11 cellular contexts compared by ENCODE assay signal in the genomic region with DNA sequence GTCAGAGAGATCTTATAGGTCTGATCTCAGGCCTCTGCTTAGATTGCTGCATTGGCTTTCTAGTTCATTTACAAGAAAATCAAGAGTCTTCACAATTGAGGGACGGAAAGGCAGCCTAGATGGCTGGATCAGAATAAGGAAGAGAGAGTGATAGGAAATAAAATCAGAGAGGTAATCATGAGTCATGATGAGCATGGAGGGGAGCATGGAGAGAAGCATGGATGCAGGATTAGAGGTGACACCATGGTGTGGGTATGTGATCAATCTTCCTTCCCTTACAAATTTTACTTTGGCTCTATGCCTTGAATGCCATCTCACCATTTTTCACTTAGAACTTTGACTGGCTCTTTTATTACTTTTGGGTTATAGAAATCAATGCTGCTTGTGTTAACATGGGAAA. TPM values are rescaled to one million over a fixed set of nuclear protein-coding genes. Genes with fewer than 3 reads are reported as not detected.
DNase-seq lines count a peak whose midpoint lies in the region; ATAC-seq, FAIRE-seq and TF ChIP-seq lines count a peak whose summit lies in the region.
"Had no signal": no experiment of that assay in that cellular context is flagged by ENCODE, and none has a peak within 500 bp of the region (broad histone marks: within the 10 kb centered on the region; RNA-seq: fewer than 3 reads in every experiment).

No MANE protein-coding gene starts in this region.

- peak overlapping the region; percentile 94 to 100 (median 97); a peak in 5 of 8 replicates for H3K4me3 ChIP-seq in H1 (ENCODE audit: extremely low read depth in 1 of 4, insufficient read depth in 2 of 4, low read depth in 3 of 4, low read length in 4 of 4)

- H3K9ac ChIP-seq in H1 (replicated peaks in 1 of 4; ENCODE audit: extremely low read depth in 1 of 4, low read depth in 3 of 4, low read length in 3 of 4) = peak overlapping the region in 1 of 4 experiments; percentile 12; a peak in 3 of 7 replicates

- no peak for TF ChIP-seq CTCF in H1 (IDR thresholded peaks at IDR 0.05; ENCODE audit: control extremely low read depth in 1 of 3, insufficient read depth in 1 of 3, low read depth in 1 of 3, low read length in 3 of 3)
- TF ChIP-seq CTCF in activated CD8-positive, alpha-beta T cell treated with anti-CD3 and anti-CD28 coated beads for 36 hours (IDR thresholded peaks at IDR 0.05) = no peak

- peaks cover 0 to 2% (median 0%) of the 10 kb centered on the region in 4 experiments; a peak in 2 of 7 replicates for H3K4me1 ChIP-seq in H1 (replicated peaks in 1 of 4; ENCODE audit: control insufficient read depth in 3 of 4, insufficient read depth in 4 of 4, low read length in 3 of 4)

- H2AFZ ChIP-seq in H1 (ENCODE audit: low read length) = no peak overlapping the region

- H3K36me3 ChIP-seq in H1 (ENCODE audit: control insufficient read depth in 2 of 4, insufficient read depth in 4 of 4, low read length in 3 of 4) = peaks cover 17 to 39% (median 28%) of the 10 kb centered on the region in 4 experiments

- H3K4ac ChIP-seq in H1 (replicated peaks; ENCODE audit: insufficient read length, low read depth, low read length) = no peak overlapping the region

- H3K18ac ChIP-seq in H1 (ENCODE audit: extremely low read depth, low read length) = no peak overlapping the region

- CTCF ChIA-PET in H1 (lab: Charles Lee; ENCODE audit: partially characterized antibody) = no interaction called here
- CTCF ChIA-PET in activated CD8-positive, alpha-beta T cell treated with anti-CD3 and anti-CD28 coated beads for 36 hours (lab: Charles Lee) = no interaction called here

- 84% methylated on average over 1 of the region's 1 CpG; no CpG with 5 or more reads in 1 of the 2 experiments for WGBS in H1 (ENCODE audit: extremely low coverage in 1 of 2, insufficient coverage in 1 of 2, insufficient read length in 1 of 2, insufficient replicate concordance in 2 of 2, low coverage in 1 of 2, low lambda C conversion rate in 2 of 2, missing lambda C conversion rate in 1 of 2), 2 experiments

- no peak overlapping the region for H2BK20ac ChIP-seq in H1 (ENCODE audit: low read length)

- peaks cover 0 to 3% of the 10 kb centered on the region in 2 experiments for H4K20me1 ChIP-seq in H1 (replicated peaks in 1 of 2; ENCODE audit: control insufficient read depth in 1 of 2, insufficient read depth in 2 of 2, low read length in 2 of 2)

- no peak overlapping the region for H4K5ac ChIP-seq in H1 (ENCODE audit: insufficient read length, low read depth, low read length)

- no peak overlapping the region for H4K91ac ChIP-seq in H1 (replicated peaks; ENCODE audit: insufficient read length, low read length)

- no peak overlapping the region for H3K14ac ChIP-seq in H1 (ENCODE audit: insufficient read length)

- H3K4me3 Mint-ChIP-seq in activated CD8-positive, alpha-beta T cell treated with anti-CD3 and anti-CD28 coated beads for 36 hours = no peak overlapping the region
- H3K4me3 Mint-ChIP-seq: activated T-helper 1 cell treated with anti-CD3 and anti-CD28 coated beads, Interleukin-12 subunit alpha, Interleukin-12 subunit beta, Interleukin-2, Interleukin-4 antibody, amounts not matched to agents 30 ng/mL and 10 ng/mL and 1 ng/mL, durations not matched to agents 14 hours and 24 hours and 36 hours had no signal

- H2BK120ac ChIP-seq in H1 (replicated peaks; ENCODE audit: low read depth, low read length) = no peak overlapping the region

- no peak overlapping the region for H2BK12ac ChIP-seq in H1 (ENCODE audit: low read depth, low read length)

- no peak for FAIRE-seq in H1 (lab: Jason Lieb, UNC)
- FAIRE-seq: frontal cortex had no signal

- intact Hi-C loops in activated CD8-positive, alpha-beta T cell treated with anti-CD3 and anti-CD28 coated beads for 36 hours (cut with micrococcal nuclease) = no loop called here

- H3K27me3 ChIP-seq in H1 (replicated peaks in 1 of 4; ENCODE audit: control insufficient read depth in 3 of 4, extremely low read depth in 1 of 4, insufficient read depth in 3 of 4, low read length in 3 of 4) = no peaks in the 10 kb centered on the region

- no peak for TF ChIP-seq EP300 in H1 (IDR thresholded peaks at IDR 0.05; ENCODE audit: borderline replicate concordance in 1 of 2, low read depth in 2 of 2, low read length in 2 of 2)

- no peaks in the 10 kb centered on the region for H3K9me3 ChIP-seq in H1 (ENCODE audit: insufficient read depth in 2 of 2, low read depth in 1 of 2, low read length in 1 of 2)

- H3K9me3 Mint-ChIP-seq in activated CD8-positive, alpha-beta T cell treated with anti-CD3 and anti-CD28 coated beads for 36 hours = no peaks in the 10 kb centered on the region
- H3K9me3 Mint-ChIP-seq: activated T-helper 1 cell treated with anti-CD3 and anti-CD28 coated beads, Interleukin-12 subunit alpha, Interleukin-12 subunit beta, Interleukin-2, Interleukin-4 antibody, amounts not matched to agents 30 ng/mL and 10 ng/mL and 1 ng/mL, durations not matched to agents 14 hours and 24 hours and 36 hours had no signal

- H3K79me1 ChIP-seq in H1 (ENCODE audit: low read depth, low read length) = peaks cover 2% of the 10 kb centered on the region; the same call in 1 of the 2 replicates

- H4K8ac ChIP-seq in H1 (ENCODE audit: extremely low read depth, insufficient read depth, low read length) = no peak overlapping the region

- no peak overlapping the region for H2BK15ac ChIP-seq in H1 (ENCODE audit: low read length)

- peak overlapping the region; percentile 74 to 99 for H3K4me2 ChIP-seq in H1 (ENCODE audit: insufficient read depth in 1 of 2, low read depth in 2 of 2, low read length in 2 of 2)

- peaks cover 32% of the 10 kb centered on the region for H3K36me3 Mint-ChIP-seq in activated CD8-positive, alpha-beta T cell treated with anti-CD3 and anti-CD28 coated beads for 36 hours (ENCODE audit: low read depth)

- H3K79me2 ChIP-seq in H1 (ENCODE audit: control insufficient read depth in 1 of 2, insufficient read depth in 2 of 2, low read length in 2 of 2) = peaks cover 26 to 42% of the 10 kb centered on the region in 2 experiments

- H2BK5ac ChIP-seq in H1 (ENCODE audit: low read depth, low read length) = no peak overlapping the region

- no peak for ATAC-seq in GM21723 (IDR thresholded peaks at IDR 0.05; ENCODE audit: unreplicated experiment)
- ATAC-seq in activated CD8-positive, alpha-beta T cell treated with anti-CD3 and anti-CD28 coated beads for 36 hours = no peak

- POLR2A ChIA-PET in H1 (lab: Charles Lee; ENCODE audit: partially characterized antibody) = no interaction called here
- POLR2A ChIA-PET in activated CD8-positive, alpha-beta T cell treated with anti-CD3 and anti-CD28 coated beads for 36 hours (lab: Charles Lee) = no interaction called here

- peaks cover 39% of the 10 kb centered on the region for H3K4me1 Mint-ChIP-seq in activated CD8-positive, alpha-beta T cell treated with anti-CD3 and anti-CD28 coated beads for 36 hours (ENCODE audit: low read depth)

- H3K56ac ChIP-seq in H1 (replicated peaks; ENCODE audit: insufficient read length, low read depth, low read length) = no peak overlapping the region

- no peak overlapping the region for H3K27ac ChIP-seq in H1 (ENCODE audit: low read depth, low read length)

- TF ChIP-seq RAD21 in H1 (IDR thresholded peaks at IDR 0.05 in 1 of 2, conservative IDR thresholded peaks at IDR 0.05 in 1 of 2; ENCODE audit: low read depth in 2 of 2, low read length in 2 of 2) = no peak

- H3K27ac Mint-ChIP-seq in activated CD8-positive, alpha-beta T cell treated with anti-CD3 and anti-CD28 coated beads for 36 hours = no peak overlapping the region
- H3K27ac Mint-ChIP-seq: activated T-helper 1 cell treated with anti-CD3 and anti-CD28 coated beads, Interleukin-12 subunit alpha, Interleukin-12 subunit beta, Interleukin-2, Interleukin-4 antibody, amounts not matched to agents 30 ng/mL and 10 ng/mL and 1 ng/mL, durations not matched to agents 14 hours and 24 hours and 36 hours had no signal

- no peaks in the 10 kb centered on the region for H3K27me3 Mint-ChIP-seq in activated CD8-positive, alpha-beta T cell treated with anti-CD3 and anti-CD28 coated beads for 36 hours

- no peak overlapping the region for H3K23ac ChIP-seq in H1 (ENCODE audit: insufficient read length)

- H2AK5ac ChIP-seq in H1 (ENCODE audit: low read depth, low read length) = no peak overlapping the region

- TF ChIP-seq POLR2A in H1 (IDR thresholded peaks at IDR 0.05; ENCODE audit: control extremely low read depth in 1 of 2, low read depth in 2 of 2, low read length in 2 of 2) = no peak

- no peaks in the 10 kb centered on the region; the same call in 1 of the 2 replicates for H3K23me2 ChIP-seq in H1 (ENCODE audit: low read depth, low read length)

- DNase-seq in EH (ENCODE audit: low read depth) (peak; percentile 44), LoVo (ENCODE audit: low spot score) (peak; percentile 2), H1 (ENCODE audit: low read depth in 1 of 2, low spot score in 2 of 2) (no peak), non-pigmented ciliary epithelial cell (ENCODE audit: low read depth) (peak; percentile 15), T-helper 9 cell (no peak), kidney glomerular epithelial cell (lab: John Stamatoyannopoulos, UW) (no peak)
- no peak for DNase-seq in activated CD8-positive, alpha-beta T cell treated with anti-CD3 and anti-CD28 coated beads for 36 hours
- DNase-seq: stimulated activated CD4-positive, alpha-beta T cell treated with anti-CD3 and anti-CD28 coated beads, Interleukin-15, amount 100 ng/mL, for 24 hours had no signal

RNA-seq across cellular contexts. Expression of a gene that starts 1.4 kb away (rescaled TPM):
- total RNA-seq in H1 (2021; fragmentation: NEBNext Ultra II Directional; extraction: Animal tissue kit (Norgen Biotek cat#: 25700)) = 118 and 120 TPM in 2 replicates
- 16.6 and 33.9 TPM in 2 replicates for polyA plus RNA-seq in H1 (2011; rRNA removed)
- polyA plus RNA-seq in H1 (2011; cell fraction: cytosol; rRNA removed) = 67.7 TPM
- polyA plus RNA-seq in H1 (2011; cell fraction: nucleus; rRNA removed) = 14.7 TPM
- polyA plus RNA-seq in H1 (2012, experiment 1 of 2) = 82.6 to 161 TPM (median 93.6 TPM) in 4 replicates
- polyA plus RNA-seq in H1 (2012, experiment 2 of 2) = 17.0 TPM
- polyA plus RNA-seq in H1 (2013, experiment 1 of 2) = 95.1 TPM
- polyA plus RNA-seq in H1 (2013, experiment 2 of 2) = 91.0 TPM
- 19.5 and 21.0 TPM in 2 replicates for polyA minus RNA-seq in H1 (2011; rRNA and poly(A)+ RNA removed)
- 24.9 TPM for polyA minus RNA-seq in H1 (2011; cell fraction: cytosol; rRNA and poly(A)+ RNA removed)
- 35.0 TPM for polyA minus RNA-seq in H1 (2011; cell fraction: nucleus; rRNA and poly(A)+ RNA removed)
- total RNA-seq in activated CD8-positive, alpha-beta T cell treated with anti-CD3 and anti-CD28 coated beads for 36 hours = 100 to 1,000 TPM; 113 to 117 TPM

RNA-seq across cellular contexts. Expression of a gene that starts 1.7 kb away (rescaled TPM):
- total RNA-seq in H1 (2021; fragmentation: NEBNext Ultra II Directional; extraction: Animal tissue kit (Norgen Biotek cat#: 25700)) = 43.3 and 45.6 TPM in 2 replicates
- polyA plus RNA-seq in H1 (2011; rRNA removed) = 58.0 and 62.6 TPM in 2 replicates
- polyA plus RNA-seq in H1 (2011; cell fraction: cytosol; rRNA removed) = 43.9 TPM
- 58.9 TPM for polyA plus RNA-seq in H1 (2011; cell fraction: nucleus; rRNA removed)
- polyA plus RNA-seq in H1 (2012, experiment 1 of 2) = 41.9 to 46.6 TPM (median 43.4 TPM) in 4 replicates
- 51.2 TPM for polyA plus RNA-seq in H1 (2012, experiment 2 of 2)
- polyA plus RNA-seq in H1 (2013, experiment 1 of 2) = 44.1 TPM
- 43.3 TPM for polyA plus RNA-seq in H1 (2013, experiment 2 of 2)
- polyA minus RNA-seq in H1 (2011; rRNA and poly(A)+ RNA removed) = 30.3 and 35.2 TPM in 2 replicates
- polyA minus RNA-seq in H1 (2011; cell fraction: cytosol; rRNA and poly(A)+ RNA removed) = 18.8 TPM
- 46.9 TPM for polyA minus RNA-seq in H1 (2011; cell fraction: nucleus; rRNA and poly(A)+ RNA removed)
- total RNA-seq in activated CD8-positive, alpha-beta T cell treated with anti-CD3 and anti-CD28 coated beads for 36 hours = 10 to 100 TPM; 30.9 to 35.4 TPM

RNA-seq across cellular contexts. Expression of a gene that starts 49.1 kb away (rescaled TPM):
- total RNA-seq in H1 (2021; fragmentation: NEBNext Ultra II Directional; extraction: Animal tissue kit (Norgen Biotek cat#: 25700)) = not detected in 2 replicates
- polyA plus RNA-seq in H1 (2011; rRNA removed) = 0.05 TPM in 1 of 2 replicates, not detected in the other
- polyA plus RNA-seq in H1 (2011; cell fraction: cytosol; rRNA removed) = not detected
- not detected for polyA plus RNA-seq in H1 (2011; cell fraction: nucleus; rRNA removed)
- polyA plus RNA-seq in H1 (2012, experiment 1 of 2) = 0.09 TPM in 1 of 4 replicates, not detected in the others
- polyA plus RNA-seq in H1 (2012, experiment 2 of 2) = not detected
- polyA plus RNA-seq in H1 (2013, experiment 1 of 2) = 0.04 TPM
- 0.02 TPM for polyA plus RNA-seq in H1 (2013, experiment 2 of 2)
- not detected in 2 replicates for polyA minus RNA-seq in H1 (2011; rRNA and poly(A)+ RNA removed)
- polyA minus RNA-seq in H1 (2011; cell fraction: cytosol; rRNA and poly(A)+ RNA removed) = not detected
- polyA minus RNA-seq in H1 (2011; cell fraction: nucleus; rRNA and poly(A)+ RNA removed) = not detected
- total RNA-seq in activated CD8-positive, alpha-beta T cell treated with anti-CD3 and anti-CD28 coated beads for 36 hours = not detected
- total RNA-seq: activated T-helper 1 cell treated with anti-CD3 and anti-CD28 coated beads, Interleukin-12 subunit alpha, Interleukin-12 subunit beta, Interleukin-2, Interleukin-4 antibody, amounts not matched to agents 30 ng/mL and 10 ng/mL and 1 ng/mL, durations not matched to agents 14 hours and 24 hours and 36 hours had no signal

RNA-seq across cellular contexts. Expression of a gene that starts 56.4 kb away (rescaled TPM):
- total RNA-seq in H1 (2021; fragmentation: NEBNext Ultra II Directional; extraction: Animal tissue kit (Norgen Biotek cat#: 25700)) = 15.6 and 15.8 TPM in 2 replicates
- 7.0 and 12.4 TPM in 2 replicates for polyA plus RNA-seq in H1 (2011; rRNA removed)
- 12.9 TPM for polyA plus RNA-seq in H1 (2011; cell fraction: cytosol; rRNA removed)
- polyA plus RNA-seq in H1 (2011; cell fraction: nucleus; rRNA removed) = 6.8 TPM
- polyA plus RNA-seq in H1 (2012, experiment 1 of 2) = 12.7 to 17.0 TPM (median 14.9 TPM) in 4 replicates
- 2.0 TPM for polyA plus RNA-seq in H1 (2012, experiment 2 of 2)
- polyA plus RNA-seq in H1 (2013, experiment 1 of 2) = 11.5 TPM
- 11.7 TPM for polyA plus RNA-seq in H1 (2013, experiment 2 of 2)
- 19.3 and 24.9 TPM in 2 replicates for polyA minus RNA-seq in H1 (2011; rRNA and poly(A)+ RNA removed)
- polyA minus RNA-seq in H1 (2011; cell fraction: cytosol; rRNA and poly(A)+ RNA removed) = 10.6 TPM
- polyA minus RNA-seq in H1 (2011; cell fraction: nucleus; rRNA and poly(A)+ RNA removed) = 11.2 TPM
- total RNA-seq in activated CD8-positive, alpha-beta T cell treated with anti-CD3 and anti-CD28 coated beads for 36 hours = 10 to 100 TPM; 26.6 to 27.8 TPM

Comparison
In these comparisons a context has a peak if more than half of its experiments do, and no peak if none do; other contexts are left out.
1. DNase-seq: peak in EH (single experiment), LoVo (single experiment) and non-pigmented ciliary epithelial cell (single experiment); none in H1 (0 of 2), T-helper 9 cell (single experiment), kidney glomerular epithelial cell (single experiment) and activated CD8-positive, alpha-beta T cell treated with anti-CD3 and anti-CD28 coated beads for 36 hours (single experiment).